Comparison of ENCODE assay signal across 10 cellular contexts in the genomic region with DNA sequence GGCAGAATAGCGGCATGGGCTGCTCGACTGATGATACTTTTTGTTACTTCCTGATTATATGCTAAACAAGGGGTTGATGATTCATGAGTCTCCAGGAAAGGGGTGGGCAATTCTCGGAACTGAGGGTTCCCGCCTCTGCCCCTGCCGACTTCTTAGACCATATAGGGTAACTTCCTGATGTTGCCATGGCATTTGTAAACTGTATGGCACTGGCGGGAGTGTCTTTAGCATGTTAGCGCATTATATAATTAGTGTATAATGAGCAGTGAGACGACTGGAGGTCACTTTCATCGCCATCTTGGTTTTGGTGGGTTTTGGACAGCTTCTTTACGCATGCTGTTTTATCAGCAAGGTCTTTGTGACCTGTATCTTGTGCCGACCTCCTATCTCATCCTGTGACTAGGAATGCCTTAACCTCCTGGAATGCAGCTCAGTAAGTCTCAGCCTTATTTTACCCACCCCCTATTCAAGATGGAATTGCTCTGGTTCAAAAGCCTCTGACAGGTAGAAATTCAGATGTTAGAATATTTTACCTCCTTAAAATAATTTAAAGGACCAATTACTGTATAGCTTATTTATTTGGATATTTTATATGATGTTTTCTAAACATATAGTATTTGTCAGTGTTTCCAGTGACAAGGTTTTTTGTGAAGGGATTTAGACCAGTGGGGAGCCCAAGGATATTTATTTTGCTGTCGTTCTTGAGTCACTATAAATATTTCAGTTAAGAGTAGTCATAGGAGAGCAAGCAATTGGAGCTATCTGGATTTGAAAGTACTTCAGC.
A peak's percentile ranks its signal among the peaks of the same experiment; 100 is the strongest.
DNase-seq lines count a peak whose midpoint lies in the region; ATAC-seq and TF ChIP-seq lines count a peak whose summit lies in the region.
"Had no signal": no experiment of that assay in that cellular context is flagged by ENCODE, and none has a peak within 500 bp of the region (broad histone marks: within the 10 kb centered on the region; RNA-seq: fewer than 3 reads in every experiment).

No MANE protein-coding gene starts in this region.

- H3K36me3 Mint-ChIP-seq in HFFc6 (ENCODE audit: low read depth) (peaks cover 9% of the 10 kb centered on the region), chondrocyte (ENCODE audit: low read depth) (no peaks in the 10 kb centered on the region)

- H3K27ac ChIP-seq in vagina = no peak overlapping the region

- H3K4me3 ChIP-seq in vagina = no peak overlapping the region
- H3K4me3 ChIP-seq: GM12878 had no signal

- H3K27ac Mint-ChIP-seq in HFFc6 (peak overlapping the region; percentile 99), chondrocyte (ENCODE audit: unreplicated experiment) (peak overlapping the region; percentile 85)

- DNase-seq in HFFc6 = peak; percentile 41
- DNase-seq in RPMI7951 (ENCODE audit: low read depth) = peak; percentile 92
- no peak for DNase-seq in chondrocyte (ENCODE audit: low spot score)
- DNase-seq in stimulated activated CD4-positive, alpha-beta T cell treated with anti-CD3 and anti-CD28 coated beads, Interleukin-2, amount 100 ng/mL, for 24 hours = peak; percentile 32 to 41
- no peak for DNase-seq in DMS 273 treated with DMSO at 0.1 percent for 48 hours (lab: John Stamatoyannopoulos, UW)
- DNase-seq in NCI-H1694 treated with DMSO at 0.1 percent for 48 hours (lab: John Stamatoyannopoulos, UW) = no peak
- no peak for DNase-seq in vagina (ENCODE audit: extremely low spot score in 2 of 2)
- DNase-seq: anterior cingulate cortex had no signal

- intact Hi-C loops in vagina (cut with DNase I) = no loop called here

- H3K4me3 Mint-ChIP-seq in HFFc6 = peak overlapping the region; percentile 84
- no peak overlapping the region for H3K4me3 Mint-ChIP-seq in chondrocyte (ENCODE audit: unreplicated experiment)

- H3K9me3 Mint-ChIP-seq in HFFc6 = no peaks in the 10 kb centered on the region
- H3K9me3 Mint-ChIP-seq in chondrocyte (ENCODE audit: low read depth) = no peaks in the 10 kb centered on the region

- no peaks in the 10 kb centered on the region for H3K27me3 Mint-ChIP-seq in HFFc6 (ENCODE audit: insufficient read depth)
- H3K27me3 Mint-ChIP-seq in chondrocyte (ENCODE audit: low read depth) = no peaks in the 10 kb centered on the region

- H3K4me1 Mint-ChIP-seq in HFFc6 (ENCODE audit: low read depth) (peaks cover 93% of the 10 kb centered on the region), chondrocyte (ENCODE audit: low read depth) (peaks cover 55% of the 10 kb centered on the region)

- no peak for TF ChIP-seq POLR2A in vagina (IDR thresholded peaks at IDR 0.05)

- no peaks in the 10 kb centered on the region for H3K36me3 ChIP-seq in vagina

- TF ChIP-seq CTCF in HFFc6 (IDR thresholded peaks at IDR 0.05) (no peak), chondrocyte (IDR thresholded peaks at IDR 0.05) (no peak), vagina (IDR thresholded peaks at IDR 0.05) (no peak)

- no peaks in the 10 kb centered on the region for H3K9me3 ChIP-seq in vagina

- no peaks in the 10 kb centered on the region for H3K27me3 ChIP-seq in vagina

- no peaks in the 10 kb centered on the region for H3K4me1 ChIP-seq in vagina

- no peak for ATAC-seq in GM21390 (IDR thresholded peaks at IDR 0.05; ENCODE audit: unreplicated experiment)
- ATAC-seq: GM12878 had no signal

Comparison
In these comparisons a context has a peak if more than half of its experiments do, and no peak if none do; other contexts are left out.
1. DNase-seq: peak in HFFc6 (single experiment), RPMI7951 (single experiment) and stimulated activated CD4-positive, alpha-beta T cell treated with anti-CD3 and anti-CD28 coated beads, Interleukin-2, amount 100 ng/mL, for 24 hours (2 of 2); none in chondrocyte (single experiment), DMS 273 treated with DMSO at 0.1 percent for 48 hours (single experiment), NCI-H1694 treated with DMSO at 0.1 percent for 48 hours (single experiment) and vagina (0 of 2).